16 cellular contexts compared by ENCODE assay signal in genomic region chr3:7953449-7954015, GRCh38.
"Had no signal": no experiment of that assay in that cellular context is flagged by ENCODE, and none has a peak within 500 bp of the region (broad histone marks: within the 10 kb centered on the region; RNA-seq: fewer than 3 reads in every experiment).

No MANE protein-coding gene starts in this region.

- ATAC-seq: upper lobe of right lung had no signal

- H3K27me3 ChIP-seq: esophagus muscularis mucosa, sigmoid colon, stomach, upper lobe of right lung had no signal

- H3K9me3 ChIP-seq: esophagus muscularis mucosa, prostate gland, sigmoid colon, stomach, thoracic aorta, upper lobe of right lung had no signal

- H3K4me1 ChIP-seq: esophagus muscularis mucosa, prostate gland, sigmoid colon, stomach, upper lobe of right lung had no signal

- H3K27ac ChIP-seq: coronary artery, esophagus muscularis mucosa, prostate gland, sigmoid colon, stomach, thoracic aorta, upper lobe of right lung had no signal

- H3K4me3 ChIP-seq: coronary artery, esophagus muscularis mucosa, prostate gland, sigmoid colon, stomach, thoracic aorta, upper lobe of right lung had no signal

- H3K36me3 ChIP-seq: esophagus muscularis mucosa, prostate gland, sigmoid colon, stomach, thoracic aorta, upper lobe of right lung had no signal

- DNase-seq: activated CD4-positive, alpha-beta T cell treated with anti-CD3 and anti-CD28 coated beads, Interleukin-2, amount 10 ng/mL, durations not matched to agents 7 days and 5 days; activated CD4-positive, CD25-positive, alpha-beta regulatory T cell; activated gamma-delta T cell treated with Interleukin-2 at 50 U/mL for 16 hours; activated naive CD8-positive, alpha-beta T cell treated with anti-CD3 and anti-CD28 coated beads for 36 hours; amygdala; effector CD4-positive, alpha-beta T cell; hippocampal formation; midbrain; sigmoid colon; stimulated activated CD4-positive, alpha-beta T cell treated with anti-CD3 and anti-CD28 coated beads, Interleukin-1b, Interleukin-23, amount 100 ng/mL, for 48 hours; stomach; upper lobe of right lung had no signal
